ENCODE assay signal across 8 cellular contexts in the genomic region with DNA sequence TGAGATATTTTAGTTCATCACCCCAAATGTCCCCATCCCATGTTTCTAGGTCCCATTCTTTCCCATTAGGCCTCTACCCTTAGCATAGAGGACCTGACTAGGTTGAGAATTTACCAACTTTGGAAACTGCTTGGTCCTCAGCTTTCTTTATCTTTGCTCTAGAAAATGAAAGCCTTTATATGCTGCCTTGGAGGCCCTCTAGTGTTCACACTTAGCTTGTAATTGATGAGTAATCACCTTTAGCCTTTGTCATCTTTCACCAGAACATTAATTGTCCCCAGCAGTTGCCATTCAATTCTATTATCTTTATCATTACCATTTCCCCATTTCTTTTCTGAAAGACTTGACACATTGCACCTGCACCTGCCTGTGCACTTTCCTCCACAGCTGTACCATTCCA.
DNase-seq lines count a peak whose midpoint lies in the region; ATAC-seq and TF ChIP-seq lines count a peak whose summit lies in the region.

No MANE protein-coding gene starts in this region.

- peak; percentile 20 for DNase-seq in DMS53 treated with DMSO at 0.1 percent for 48 hours (lab: John Stamatoyannopoulos, UW; ENCODE audit: unreplicated experiment)
- DNase-seq in SK-N-MC (ENCODE audit: low read depth, low spot score) = peak; percentile 3
- DNase-seq in iris pigment epithelial cell (ENCODE audit: low read depth) = peak; percentile 12
- DNase-seq in stimulated activated CD4-positive, alpha-beta T cell treated with anti-CD3 and anti-CD28 coated beads, Interleukin-4, amount 100 ng/mL, for 4 hours = no peak
- DNase-seq in NCI-H2029 (lab: John Stamatoyannopoulos, UW) = no peak
- DNase-seq in globus pallidus (ENCODE audit: low spot score) = no peak

- H3K9me3 ChIP-seq in HEK293 (ENCODE audit: control insufficient read depth, insufficient read depth, low read depth, low read length) (no peaks in the 10 kb centered on the region), SK-N-MC (ENCODE audit: low read depth, low read length) (no peaks in the 10 kb centered on the region)

- no peak for TF ChIP-seq CTCF in HEK293 (tag by site-specific recombination; IDR thresholded peaks at IDR 0.05)

- CTCF ChIA-PET in HEK293 (lab: Yijun Ruan, JAX) = interaction anchor here (1.0 to 1.1 kb wide), 2 partner anchors 34 to 41 kb away, joined by 3 to 4 read pairs; no protein-coding TSS in a partner anchor

- ATAC-seq in GM21367 (IDR thresholded peaks at IDR 0.05; ENCODE audit: unreplicated experiment) = no peak

- H3K36me3 ChIP-seq in HEK293 (ENCODE audit: control insufficient read depth in 2 of 2, insufficient read depth in 1 of 2, low read length in 2 of 2) = no peaks in the 10 kb centered on the region
- no peaks in the 10 kb centered on the region for H3K36me3 ChIP-seq in SK-N-MC (ENCODE audit: insufficient read depth, low read length)

- no peak overlapping the region for H3K4me3 ChIP-seq in HEK293 (ENCODE audit: low read depth, low read length)
- H3K4me3 ChIP-seq in SK-N-MC = no peak overlapping the region

- POLR2A ChIA-PET in HEK293 (lab: Yijun Ruan, JAX) = no interaction called here

- no peak overlapping the region for H3K9ac ChIP-seq in SK-N-MC (ENCODE audit: insufficient read length)

- H3K4me1 ChIP-seq in HEK293 (ENCODE audit: control insufficient read depth, insufficient read depth, low read length) = no peaks in the 10 kb centered on the region

- H3K27ac ChIP-seq in HEK293 (ENCODE audit: extremely low read depth, low read depth, low read length) = no peak overlapping the region
- H3K27ac ChIP-seq in SK-N-MC = no peak overlapping the region

TF ChIP-seq in HEK293, 187 proteins besides CTCF, POLR2A, EP300 and RAD21:
- peak; percentile 28; the same call in 1 of the 2 replicates for TF ChIP-seq ZNF654 (tag by site-specific recombination; IDR thresholded peaks at IDR 0.05; ENCODE audit: low read depth)
- no peak for TF ChIP-seq ZNF2 (tag by site-specific recombination; IDR thresholded peaks at IDR 0.05)
- no peak for TF ChIP-seq ZNF354C (tag by site-specific recombination; IDR thresholded peaks at IDR 0.05; ENCODE audit: borderline replicate concordance, low read depth)
- TF ChIP-seq, protein P1, sequence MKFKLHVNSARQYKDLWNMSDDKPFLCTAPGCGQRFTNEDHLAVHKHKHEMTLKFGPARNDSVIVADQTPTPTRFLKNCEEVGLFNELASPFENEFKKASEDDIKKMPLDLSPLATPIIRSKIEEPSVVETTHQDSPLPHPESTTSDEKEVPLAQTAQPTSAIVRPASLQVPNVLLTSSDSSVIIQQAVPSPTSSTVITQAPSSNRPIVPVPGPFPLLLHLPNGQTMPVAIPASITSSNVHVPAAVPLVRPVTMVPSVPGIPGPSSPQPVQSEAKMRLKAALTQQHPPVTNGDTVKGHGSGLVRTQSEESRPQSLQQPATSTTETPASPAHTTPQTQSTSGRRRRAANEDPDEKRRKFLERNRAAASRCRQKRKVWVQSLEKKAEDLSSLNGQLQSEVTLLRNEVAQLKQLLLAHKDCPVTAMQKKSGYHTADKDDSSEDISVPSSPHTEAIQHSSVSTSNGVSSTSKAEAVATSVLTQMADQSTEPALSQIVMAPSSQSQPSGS (tag by site-specific recombination; IDR thresholded peaks at IDR 0.05; ENCODE audit: low read depth) = no peak
- TF ChIP-seq ZNF274 (IDR thresholded peaks at IDR 0.05; ENCODE audit: low read length) = no peak
- no peak for TF ChIP-seq ZNF274 (tag by site-specific recombination; IDR thresholded peaks at IDR 0.05; ENCODE audit: borderline replicate concordance)
TF ChIP-seq in HEK293: peak in this region for 1.

Comparison
In these comparisons a context has a peak if more than half of its experiments do, and no peak if none do; other contexts are left out.
1. DNase-seq: peak in DMS53 treated with DMSO at 0.1 percent for 48 hours (single experiment), SK-N-MC (single experiment) and iris pigment epithelial cell (single experiment); none in stimulated activated CD4-positive, alpha-beta T cell treated with anti-CD3 and anti-CD28 coated beads, Interleukin-4, amount 100 ng/mL, for 4 hours (0 of 2), NCI-H2029 (single experiment) and globus pallidus (single experiment).